Comparison of ENCODE assay signal across 2 cellular contexts in genomic region chr11:71302911-71303310, GRCh38.
TF ChIP-seq lines count a peak whose summit lies in the region.

No MANE protein-coding gene starts in this region.

TF ChIP-seq in GM23338, 12 proteins besides CTCF, POLR2A, EP300 and RAD21:
- TF ChIP-seq ZNF462 (CRISPR knock-in tag; IDR thresholded peaks at IDR 0.05) = no peak
- TF ChIP-seq JUNB (IDR thresholded peaks at IDR 0.05; ENCODE audit: unreplicated experiment) = no peak
- no peak for TF ChIP-seq REST (IDR thresholded peaks at IDR 0.05; ENCODE audit: unreplicated experiment)
- no peak for TF ChIP-seq NANOG (IDR thresholded peaks at IDR 0.05; ENCODE audit: borderline replicate concordance)
- TF ChIP-seq ZNF331 (CRISPR knock-in tag; IDR thresholded peaks at IDR 0.05; ENCODE audit: low read depth) = no peak
- no peak for TF ChIP-seq EZH2 (IDR thresholded peaks at IDR 0.05; ENCODE audit: low read depth, unreplicated experiment)
- no peak for TF ChIP-seq STAT1 (IDR thresholded peaks at IDR 0.05; ENCODE audit: unreplicated experiment)
- TF ChIP-seq ZNF114 (CRISPR knock-in tag; IDR thresholded peaks at IDR 0.05) = no peak

TF ChIP-seq in K562, 482 proteins besides CTCF, POLR2A, EP300 and RAD21:
- TF ChIP-seq ZBTB40 (IDR thresholded peaks at IDR 0.05) = no peak
- TF ChIP-seq ZBTB40 (CRISPR knock-in tag; IDR thresholded peaks at IDR 0.05) = no peak
